Comparison of ENCODE assay signal across 26 cellular contexts in the genomic region with DNA sequence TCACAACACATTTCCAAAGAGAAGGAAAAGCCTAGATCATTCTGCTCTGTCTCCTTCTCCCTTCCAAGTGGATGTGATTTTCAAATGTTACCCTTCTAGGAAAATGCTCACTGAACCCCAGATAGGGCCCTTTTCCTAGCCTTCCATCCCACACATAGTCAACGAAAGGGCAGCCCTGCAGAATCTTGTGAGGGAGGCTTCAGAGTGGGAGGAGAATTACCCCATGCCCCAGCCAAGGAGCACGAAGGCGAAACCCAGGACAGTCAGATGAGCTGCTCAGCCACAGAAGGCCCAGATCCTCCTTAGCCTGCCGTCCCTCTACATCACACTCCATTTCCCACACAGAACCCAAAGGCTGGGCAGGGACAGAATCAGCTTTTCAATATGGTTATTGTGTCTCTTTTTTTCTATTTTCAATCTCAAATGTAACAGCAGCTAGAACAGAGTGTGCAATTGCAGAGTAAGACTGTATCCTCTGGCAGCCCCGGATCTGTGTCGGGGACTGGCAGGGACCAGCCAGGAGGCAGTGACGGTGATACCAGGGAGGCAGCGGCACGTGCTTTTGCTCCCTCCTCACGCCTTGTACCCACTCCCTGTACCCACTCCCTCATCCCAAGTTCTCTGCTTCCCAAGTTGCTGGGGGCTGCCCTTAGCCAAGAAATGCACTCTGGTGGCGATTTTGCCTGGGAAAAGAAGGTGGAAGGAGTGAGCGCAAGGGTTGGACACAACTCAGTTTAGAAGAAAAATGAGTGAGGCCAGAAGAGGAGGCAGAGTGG. TPM values are rescaled to one million over a fixed set of nuclear protein-coding genes. Genes with fewer than 3 reads are reported as not detected.
"Had no signal": no experiment of that assay in that cellular context is flagged by ENCODE, and none has a peak within 500 bp of the region (broad histone marks: within the 10 kb centered on the region; RNA-seq: fewer than 3 reads in every experiment).

No MANE protein-coding gene starts in this region.

- H3K4me3 ChIP-seq: cardiac muscle cell, K562, Peyer's patch, SJCRH30 had no signal

- H3K9me3 ChIP-seq: Peyer's patch, SJCRH30, SK-N-SH had no signal

- H3K27ac ChIP-seq: brain microvascular endothelial cell, cardiac muscle cell, Peyer's patch, RWPE1, SJCRH30 had no signal

- H3K27me3 ChIP-seq: cardiac muscle cell had no signal

- H3K4me1 ChIP-seq: SJCRH30 had no signal

- ATAC-seq: activated CD8-positive, alpha-beta memory T cell treated with anti-CD3 and anti-CD28 coated beads, Interleukin-2, amount 10 ng/mL, durations not matched to agents 7 days and 5 days; activated CD8-positive, alpha-beta T cell treated with anti-CD3 and anti-CD28 coated beads, Interleukin-2, amount 10 ng/mL, durations not matched to agents 7 days and 5 days; activated T-helper 17 cell treated with anti-CD3 and anti-CD28 coated beads, Interleukin-2, amount 50 U/mL, for 72 hours; K562 had no signal

- DNase-seq: activated CD4-positive, alpha-beta T cell treated with anti-CD3 and anti-CD28 coated beads for 48 hours; activated CD4-positive, alpha-beta T cell treated with anti-CD3 and anti-CD28 coated beads, Interleukin-2, amount 50 U/mL, for 4 hours; activated CD4-positive, CD25-positive, alpha-beta regulatory T cell treated with anti-CD3 and anti-CD28 coated beads, Interleukin-2, amount 50 U/mL, for 72 hours; activated CD8-positive, alpha-beta memory T cell treated with anti-CD3 and anti-CD28 coated beads, Interleukin-2, amount 10 ng/mL, durations not matched to agents 7 days and 5 days; activated CD8-positive, alpha-beta T cell treated with anti-CD3 and anti-CD28 coated beads, Interleukin-2, amount 10 ng/mL, durations not matched to agents 7 days and 5 days; activated gamma-delta T cell; activated naive CD4-positive, alpha-beta T cell treated with anti-CD3 and anti-CD28 coated beads for 36 hours; activated T-cell treated with anti-CD3 and anti-CD28 coated beads, Interleukin-2, amount 50 U/mL, for 48 hours; brain microvascular endothelial cell; Karpas-422; MM.1S; NCI-H1105 treated with DMSO at 0.1 percent for 48 hours; NCI-H146; NCI-H187 treated with DMSO at 0.1 percent for 48 hours; NCI-H2171 treated with DMSO at 0.1 percent for 48 hours; NCI-H510A treated with DMSO at 0.1 percent for 48 hours; NK-92 treated with Interleukin-12 subunit alpha and Interleukin-12 subunit beta, amount 100 ng/mL, for 24 hours; Peyer's patch; Right ventricle myocardium superior; SJCRH30; SK-N-SH; SW 1271 had no signal

- H3K36me3 ChIP-seq: brain microvascular endothelial cell, cardiac muscle cell, Peyer's patch, SJCRH30 had no signal

RNA-seq across cellular contexts. Expression of a gene that starts 3.7 kb away (rescaled TPM):
- polyA plus RNA-seq: K562 had no signal
